Comparison of ENCODE assay signal across 21 cellular contexts in the genomic region with DNA sequence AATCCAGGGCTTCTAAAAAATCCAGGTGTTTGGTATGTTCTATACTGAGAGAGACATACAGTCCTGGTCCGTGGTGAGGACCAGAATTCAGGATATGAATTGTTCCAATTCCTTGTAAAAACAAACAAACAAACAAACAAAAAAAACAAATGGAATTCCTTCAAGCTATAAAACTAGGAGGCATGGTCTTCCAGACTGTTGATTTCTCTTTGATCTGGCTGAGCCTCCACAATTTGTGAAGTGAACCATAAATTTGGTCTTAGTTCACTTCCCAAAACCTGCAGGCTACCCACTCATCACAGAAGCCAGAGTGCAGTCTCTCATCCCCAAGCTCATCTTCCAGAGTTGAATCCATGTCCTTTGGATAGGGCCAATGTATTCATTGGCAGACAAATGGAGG.
DNase-seq lines count a peak whose midpoint lies in the region; ATAC-seq and TF ChIP-seq lines count a peak whose summit lies in the region.
"Had no signal": no experiment of that assay in that cellular context is flagged by ENCODE, and none has a peak within 500 bp of the region (broad histone marks: within the 10 kb centered on the region; RNA-seq: fewer than 3 reads in every experiment).

No MANE protein-coding gene starts in this region.

- dilution Hi-C loops in IMR-90 (cut with HindIII; ENCODE audit: low sequenced_read_pairs, unreplicated experiment): no loop called here

- H3K4me1 Mint-ChIP-seq in nephron progenitor cell (peaks cover 9% of the 10 kb centered on the region), Caco-2 (ENCODE audit: low read depth, unreplicated experiment) (no peaks in the 10 kb centered on the region)
- peaks cover 0 to 6% of the 10 kb centered on the region in 2 donors for H3K4me1 Mint-ChIP-seq in natural killer cell treated with Interleukin-12 subunit alpha and Interleukin-12 subunit beta and Interleukin-15 and Interleukin-18, amount 100 ng/mL, for 72 hours (ENCODE audit: low read depth in 2 of 2)
- H3K4me1 Mint-ChIP-seq: B cell had no signal

- no peak overlapping the region for H3K9ac ChIP-seq in IMR-90 (ENCODE audit: low read depth, low read length)
- H3K9ac ChIP-seq: BLaER1 treated with 17β-estradiol and CSF1 and Interleukin-3, amounts not matched to agents 10 nM and 100 nM had no signal

- H2BK15ac ChIP-seq in IMR-90 (ENCODE audit: low read depth, low read length): 0 out of 3 replicates have a peak overlapping the region, but pooled peaks have one; percentile 2

- peaks cover 3% of the 10 kb centered on the region for H3K9me3 Mint-ChIP-seq in nephron progenitor cell
- peaks cover 20% of the 10 kb centered on the region for H3K9me3 Mint-ChIP-seq in Caco-2 (ENCODE audit: unreplicated experiment)
- H3K9me3 Mint-ChIP-seq in natural killer cell treated with Interleukin-12 subunit alpha and Interleukin-12 subunit beta and Interleukin-15 and Interleukin-18, amount 100 ng/mL, for 72 hours: no peaks in the 10 kb centered on the region
- H3K9me3 Mint-ChIP-seq: CD4-positive, alpha-beta T cell; CD8-positive, alpha-beta T cell had no signal

- H3K27ac ChIP-seq in IMR-90 (ENCODE audit: insufficient read depth, low read length): no peak overlapping the region
- H3K27ac ChIP-seq: BLaER1 treated with 17β-estradiol and CSF1 and Interleukin-3, amounts not matched to agents 10 nM and 100 nM; C4-2B had no signal

- DNase-seq in IMR-90 (no peak), RPMI7951 (ENCODE audit: low read depth) (peak; percentile 78), nephron progenitor cell (no peak), Caco-2 (no peak), NCI-H226 (no peak)
- DNase-seq in natural killer cell treated with Interleukin-12 subunit alpha and Interleukin-12 subunit beta and Interleukin-15 and Interleukin-18, amount 100 ng/mL, for 72 hours (ENCODE audit: low spot score): no peak
- DNase-seq: 8988T; AML-193; CD4-positive, alpha-beta T cell; CD8-positive, alpha-beta T cell; DMS 273 treated with DMSO at 0.1 percent for 48 hours; DMS153; DMS53; DMS79; DND-41; EL; GDM1 had no signal

- H3K9me3 ChIP-seq in IMR-90 (ENCODE audit: control insufficient read depth, insufficient read depth, low read length) (peaks cover 2% of the 10 kb centered on the region; the same call in 1 of the 2 replicates), Caco-2 (0 out of 2 replicates have a peak, but pooled peaks cover 5% of the 10 kb centered on the region)
- H3K9me3 ChIP-seq: BLaER1 treated with 17β-estradiol and CSF1 and Interleukin-3, amounts not matched to agents 10 nM and 100 nM had no signal

- H3K27me3 Mint-ChIP-seq in nephron progenitor cell (ENCODE audit: low read depth, poor library complexity) (no peaks in the 10 kb centered on the region), Caco-2 (ENCODE audit: insufficient read depth, unreplicated experiment) (no peaks in the 10 kb centered on the region)
- no peaks in the 10 kb centered on the region for H3K27me3 Mint-ChIP-seq in natural killer cell treated with Interleukin-12 subunit alpha and Interleukin-12 subunit beta and Interleukin-15 and Interleukin-18, amount 100 ng/mL, for 72 hours
- H3K27me3 Mint-ChIP-seq: B cell; CD4-positive, alpha-beta T cell had no signal

- no peak for TF ChIP-seq POLR2A in IMR-90 (IDR thresholded peaks at IDR 0.05; ENCODE audit: low read depth, low read length)

- no peak overlapping the region for H3K4me2 ChIP-seq in IMR-90 (ENCODE audit: low read depth, low read length)
- H3K4me2 ChIP-seq: BLaER1 treated with 17β-estradiol and CSF1 and Interleukin-3, amounts not matched to agents 10 nM and 100 nM had no signal

- H4K8ac ChIP-seq in IMR-90 (ENCODE audit: low read depth in 2 of 2, low read length in 2 of 2): no peak overlapping the region

- H3K23ac ChIP-seq in IMR-90 (ENCODE audit: low read depth, low read length): no peak overlapping the region

- H3K27ac Mint-ChIP-seq in nephron progenitor cell: peak overlapping the region; percentile 14
- no peak overlapping the region for H3K27ac Mint-ChIP-seq in Caco-2 (ENCODE audit: unreplicated experiment)
- no peak overlapping the region for H3K27ac Mint-ChIP-seq in natural killer cell treated with Interleukin-12 subunit alpha and Interleukin-12 subunit beta and Interleukin-15 and Interleukin-18, amount 100 ng/mL, for 72 hours
- H3K27ac Mint-ChIP-seq: B cell; CD4-positive, alpha-beta T cell; CD8-positive, alpha-beta T cell had no signal

- H3K27me3 ChIP-seq in IMR-90 (ENCODE audit: control insufficient read depth, insufficient read depth, low read length): no peaks in the 10 kb centered on the region
- no peaks in the 10 kb centered on the region for H3K27me3 ChIP-seq in Caco-2 (replicated peaks; ENCODE audit: control insufficient read depth, insufficient read depth, low read length)
- H3K27me3 ChIP-seq: BLaER1 treated with 17β-estradiol and CSF1 and Interleukin-3, amounts not matched to agents 10 nM and 100 nM had no signal

- H3K4me1 ChIP-seq in IMR-90 (ENCODE audit: control insufficient read depth, insufficient read depth, low read length): peaks cover 4% of the 10 kb centered on the region
- no peaks in the 10 kb centered on the region for H3K4me1 ChIP-seq in Caco-2
- H3K4me1 ChIP-seq: BLaER1 treated with 17β-estradiol and CSF1 and Interleukin-3, amounts not matched to agents 10 nM and 100 nM had no signal

- peak overlapping the region; percentile 69; the same call in 1 of the 2 replicates for H3K18ac ChIP-seq in IMR-90 (ENCODE audit: low read depth, low read length)

- peak overlapping the region; percentile 59; the same call in 1 of the 2 replicates for H4K5ac ChIP-seq in IMR-90 (ENCODE audit: low read depth, low read length)

- H4K91ac ChIP-seq in IMR-90 (ENCODE audit: insufficient read depth, low read depth, low read length): no peak overlapping the region

- CTCF ChIA-PET in IMR-90 (lab: Yijun Ruan, JAX): no interaction called here
- CTCF ChIA-PET in Caco-2 (lab: Charles Lee): no interaction called here

- no CpG with 5 or more reads among the region's 1 CpG for WGBS in IMR-90 (ENCODE audit: extremely low coverage in 2 of 2, insufficient read length in 1 of 2), 2 experiments

- H2AK9ac ChIP-seq in IMR-90 (replicated peaks; ENCODE audit: low read depth, low read length, poor library complexity): no peak overlapping the region

- H2BK20ac ChIP-seq in IMR-90 (ENCODE audit: low read depth, low read length): no peak overlapping the region

- H3K36me3 ChIP-seq in IMR-90 (ENCODE audit: control insufficient read depth, insufficient read depth, low read length): no peaks in the 10 kb centered on the region
- H3K36me3 ChIP-seq in Caco-2 (ENCODE audit: control insufficient read depth, insufficient read depth, low read length): no peaks in the 10 kb centered on the region
- H3K36me3 ChIP-seq: BLaER1 treated with 17β-estradiol and CSF1 and Interleukin-3, amounts not matched to agents 10 nM and 100 nM had no signal

- BruUV-seq in IMR-90 (replicated peaks; lab: Mats Ljungman, UMichigan) (no TSS peak), Caco-2 (replicated peaks; lab: Mats Ljungman, UMichigan) (no TSS peak)

- no peak overlapping the region for H3K4me3 ChIP-seq in IMR-90 (ENCODE audit: insufficient read depth, low read depth, low read length)
- H3K4me3 ChIP-seq in Caco-2 (ENCODE audit: low read depth, low read length): no peak overlapping the region
- H3K4me3 ChIP-seq: BLaER1 treated with 17β-estradiol and CSF1 and Interleukin-3, amounts not matched to agents 10 nM and 100 nM; GM12878 had no signal

- POLR2A ChIA-PET in IMR-90 (lab: Charles Lee; ENCODE audit: unreplicated experiment): no interaction called here
- POLR2A ChIA-PET in Caco-2 (lab: Charles Lee): no interaction called here

- H3K4ac ChIP-seq in IMR-90 (ENCODE audit: low read depth, low read length): no peak overlapping the region

- H4K20me1 ChIP-seq in IMR-90 (ENCODE audit: insufficient read depth, low read length): no peaks in the 10 kb centered on the region
- H4K20me1 ChIP-seq: BLaER1 treated with 17β-estradiol and CSF1 and Interleukin-3, amounts not matched to agents 10 nM and 100 nM had no signal

- H2AK5ac ChIP-seq in IMR-90 (ENCODE audit: low read depth, low read length): no peak overlapping the region

- no peak for ATAC-seq in IMR-90 (ENCODE audit: low read depth)
- ATAC-seq in natural killer cell treated with Interleukin-12 subunit alpha and Interleukin-12 subunit beta and Interleukin-15 and Interleukin-18, amount 100 ng/mL, for 72 hours: no peak
- ATAC-seq: CD8-positive, alpha-beta T cell; GM12878 had no signal

- no peak overlapping the region for H2BK5ac ChIP-seq in IMR-90 (ENCODE audit: low read depth, low read length, poor library complexity, severe bottlenecking)

- H2AFZ ChIP-seq in IMR-90 (replicated peaks; ENCODE audit: low read length, poor library complexity): no peak overlapping the region

- H3K56ac ChIP-seq in IMR-90 (ENCODE audit: extremely low read depth, insufficient read depth, low read length): no peak overlapping the region

- 0 out of 2 replicates have a peak overlapping the region, but pooled peaks have one; percentile 13 for H3K14ac ChIP-seq in IMR-90 (replicated peaks; ENCODE audit: low read depth, low read length)

- no peak overlapping the region for H2BK120ac ChIP-seq in IMR-90 (ENCODE audit: low read depth, low read length)

- H3K4me3 Mint-ChIP-seq in nephron progenitor cell: no peak overlapping the region
- H3K4me3 Mint-ChIP-seq in Caco-2 (ENCODE audit: unreplicated experiment): no peak overlapping the region
- no peak overlapping the region for H3K4me3 Mint-ChIP-seq in natural killer cell treated with Interleukin-12 subunit alpha and Interleukin-12 subunit beta and Interleukin-15 and Interleukin-18, amount 100 ng/mL, for 72 hours
- H3K4me3 Mint-ChIP-seq: B cell; CD4-positive, alpha-beta T cell; CD8-positive, alpha-beta T cell had no signal

- H3K36me3 Mint-ChIP-seq in nephron progenitor cell (ENCODE audit: low read depth) (no peaks in the 10 kb centered on the region), Caco-2 (ENCODE audit: insufficient read depth, unreplicated experiment) (no peaks in the 10 kb centered on the region)
- H3K36me3 Mint-ChIP-seq in natural killer cell treated with Interleukin-12 subunit alpha and Interleukin-12 subunit beta and Interleukin-15 and Interleukin-18, amount 100 ng/mL, for 72 hours: peaks cover 6% of the 10 kb centered on the region
- H3K36me3 Mint-ChIP-seq: CD8-positive, alpha-beta T cell had no signal

- in situ Hi-C loops in IMR-90 (cut with MboI; ENCODE audit: low sequenced_read_pairs): no loop called here

- H3K79me1 ChIP-seq in IMR-90 (ENCODE audit: low read depth in 1 of 2, low read length in 2 of 2): no peaks in the 10 kb centered on the region

- H3K9me1 ChIP-seq in IMR-90 (ENCODE audit: insufficient read depth, low read length): peaks cover 3% of the 10 kb centered on the region

- TF ChIP-seq CTCF in IMR-90 (conservative IDR thresholded peaks at IDR 0.05; ENCODE audit: low read depth, low read length) (no peak), nephron progenitor cell (IDR thresholded peaks at IDR 0.05) (no peak), Caco-2 (IDR thresholded peaks at IDR 0.05; ENCODE audit: insufficient read depth in 1 of 2, low read depth in 1 of 2, low read length in 1 of 2, severe bottlenecking in 1 of 2, unreplicated experiment in 1 of 2) (no peak)

- TF ChIP-seq RAD21 in IMR-90 (IDR thresholded peaks at IDR 0.05; ENCODE audit: low read length): no peak

- intact Hi-C loops in IMR-90 (cut with micrococcal nuclease) (no loop called here), Caco-2 (cut with micrococcal nuclease; ENCODE audit: unreplicated experiment) (no loop called here)

TF ChIP-seq in IMR-90, 13 proteins besides CTCF, POLR2A, EP300 and RAD21 (continues in another document):
- no peak for TF ChIP-seq NFE2L2 (IDR thresholded peaks at IDR 0.05; ENCODE audit: low read depth, low read length)
